ENCODE assay signal across 31 cellular contexts in genomic region chr2:126910637-126911036, GRCh38. TPM values are rescaled to one million over a fixed set of nuclear protein-coding genes. Genes with fewer than 3 reads are reported as not detected.
"Had no signal": no experiment of that assay in that cellular context is flagged by ENCODE, and none has a peak within 500 bp of the region (broad histone marks: within the 10 kb centered on the region; RNA-seq: fewer than 3 reads in every experiment).

No MANE protein-coding gene starts in this region.

- ATAC-seq: activated CD8-positive, alpha-beta T cell treated with anti-CD3 and anti-CD28 coated beads, Interleukin-2, amount 10 ng/mL, durations not matched to agents 7 days and 5 days; activated naive CD4-positive, alpha-beta T cell treated with anti-CD3 and anti-CD28 coated beads, Interleukin-2, amount 50 U/mL, for 72 hours; activated naive CD8-positive, alpha-beta T cell treated with anti-CD3 and anti-CD28 coated beads, Interleukin-2, amount 50 U/mL, for 24 hours; body of pancreas; T-helper 17 cell; WTC11 had no signal

- H3K4me2 ChIP-seq: PC-9 had no signal

- H3K27ac ChIP-seq: ascending aorta, body of pancreas, PC-9 had no signal

- H3K4me3 ChIP-seq: ascending aorta, body of pancreas, PC-9 had no signal

- H3K4me1 ChIP-seq: ascending aorta, body of pancreas had no signal

- H3K27ac Mint-ChIP-seq: activated CD8-positive, alpha-beta T cell treated with anti-CD3 and anti-CD28 coated beads, Interleukin-2, amount 10 ng/mL, durations not matched to agents 7 days and 5 days; activated naive CD4-positive, alpha-beta T cell treated with anti-CD3 and anti-CD28 coated beads, Interleukin-2, amount 50 U/mL, for 72 hours; activated T-cell treated with anti-CD3 and anti-CD28 coated beads, Interleukin-2, amount 50 U/mL, for 24 hours; T-helper 17 cell; WTC11 had no signal

- H3K27me3 Mint-ChIP-seq: activated T-cell treated with anti-CD3 and anti-CD28 coated beads, Interleukin-2, amount 50 U/mL, for 24 hours had no signal

- H3K4me3 Mint-ChIP-seq: activated CD8-positive, alpha-beta T cell treated with anti-CD3 and anti-CD28 coated beads, Interleukin-2, amount 10 ng/mL, durations not matched to agents 7 days and 5 days; activated naive CD8-positive, alpha-beta T cell treated with anti-CD3 and anti-CD28 coated beads, Interleukin-2, amount 50 U/mL, for 24 hours; activated T-cell treated with anti-CD3 and anti-CD28 coated beads, Interleukin-2, amount 50 U/mL, for 24 hours; T-helper 17 cell; WTC11 had no signal

- H3K36me3 Mint-ChIP-seq: activated naive CD4-positive, alpha-beta T cell treated with anti-CD3 and anti-CD28 coated beads, Interleukin-2, amount 50 U/mL, for 72 hours; WTC11 had no signal

- FAIRE-seq: bronchial epithelial cell had no signal

- H3K36me3 ChIP-seq: ascending aorta had no signal

- DNase-seq: activated CD4-positive, alpha-beta T cell treated with anti-CD3 and anti-CD28 coated beads for 48 hours; activated CD4-positive, alpha-beta T cell treated with anti-CD3 and anti-CD28 coated beads, Interleukin-2, amount 50 U/mL, for 4 hours; activated CD4-positive, CD25-positive, alpha-beta regulatory T cell treated with anti-CD3 and anti-CD28 coated beads, Interleukin-2, amount 50 U/mL, for 72 hours; activated CD8-positive, alpha-beta memory T cell treated with anti-CD3 and anti-CD28 coated beads, Interleukin-2, amount 50 U/mL, for 48 hours; activated effector memory CD4-positive, alpha-beta T cell treated with anti-CD3 and anti-CD28 coated beads, Interleukin-2, amount 50 U/mL, for 16 hours; activated naive CD4-positive, alpha-beta T cell treated with Interleukin-2 at 50 U/mL for 16 hours; activated naive CD8-positive, alpha-beta T cell treated with anti-CD3 and anti-CD28 coated beads, Interleukin-2, amount 50 U/mL, for 24 hours; activated T-cell treated with anti-CD3 and anti-CD28 coated beads, Interleukin-2, amount 50 U/mL, for 24 hours; amniotic stem cell; body of pancreas; central memory CD4-positive, alpha-beta T cell; NCI-H1048; NCI-H1417 treated with DMSO at 0.1 percent for 48 hours; NCI-H1694; NCI-H2081; NCI-H2171; NCI-H2227 treated with DMSO at 0.1 percent for 48 hours; NCI-H446 treated with DMSO at 0.1 percent for 48 hours; NCI-H524 treated with DMSO at 0.1 percent for 48 hours; NCI-H748 treated with DMSO at 0.1 percent for 48 hours; PC-9; SHP77 treated with DMSO at 0.1 percent for 48 hours; T-helper 17 cell; T-helper 9 cell had no signal

- H3K27me3 ChIP-seq: ascending aorta, body of pancreas had no signal

- H3K9me3 Mint-ChIP-seq: activated naive CD4-positive, alpha-beta T cell treated with anti-CD3 and anti-CD28 coated beads, Interleukin-2, amount 50 U/mL, for 72 hours; activated naive CD8-positive, alpha-beta T cell treated with anti-CD3 and anti-CD28 coated beads, Interleukin-2, amount 50 U/mL, for 24 hours; activated T-cell treated with anti-CD3 and anti-CD28 coated beads, Interleukin-2, amount 50 U/mL, for 24 hours had no signal

- H2AFZ ChIP-seq: PC-9 had no signal

- H3K9me3 ChIP-seq: ascending aorta, body of pancreas had no signal

RNA-seq across cellular contexts. Expression of gene TEX51, which starts 11.9 kb away (rescaled TPM):
- total RNA-seq: activated CD8-positive, alpha-beta T cell treated with anti-CD3 and anti-CD28 coated beads, Interleukin-2, amount 10 ng/mL, durations not matched to agents 7 days and 5 days; activated naive CD4-positive, alpha-beta T cell treated with anti-CD3 and anti-CD28 coated beads, Interleukin-2, amount 50 U/mL, for 72 hours; ascending aorta; body of pancreas; bronchial epithelial cell; chondrocyte; PC-9; SK-MEL-5; T-helper 17 cell; WTC11 had no signal
